8 cellular contexts compared by ENCODE assay signal in genomic region chr13:42215578-42216421, GRCh38. TPM values are rescaled to one million over a fixed set of nuclear protein-coding genes. Genes with fewer than 3 reads are reported as not detected.
A peak's percentile ranks its signal among the peaks of the same experiment; 100 is the strongest.
DNase-seq lines count a peak whose midpoint lies in the region; ATAC-seq, FAIRE-seq and TF ChIP-seq lines count a peak whose summit lies in the region.

No MANE protein-coding gene starts in this region.

- POLR2A ChIA-PET in Caco-2 (lab: Charles Lee): no interaction called here

- BruUV-seq in Caco-2 (replicated peaks; lab: Mats Ljungman, UMichigan): no TSS peak

- H3K36me3 Mint-ChIP-seq in Caco-2 (ENCODE audit: insufficient read depth, unreplicated experiment): no peaks in the 10 kb centered on the region

- no peak overlapping the region for H3K27ac ChIP-seq in parathyroid adenoma

- DNase-seq in Caco-2 (peak; percentile 45 to 55), H54 (ENCODE audit: insufficient read length, low spot score) (no peak), RPMI8226 (peak; percentile 17), NCI-H2029 (lab: John Stamatoyannopoulos, UW) (no peak)

- peaks cover 6% of the 10 kb centered on the region for H3K4me1 Mint-ChIP-seq in Caco-2 (ENCODE audit: low read depth, unreplicated experiment)

- H3K9ac ChIP-seq in parathyroid adenoma: no peak overlapping the region

- ATAC-seq in HG03439 (IDR thresholded peaks at IDR 0.05; ENCODE audit: unreplicated experiment): no peak
- ATAC-seq in GM18873 (IDR thresholded peaks at IDR 0.05; ENCODE audit: low FRiP score, unreplicated experiment): no peak

- H3K79me2 ChIP-seq in parathyroid adenoma: no peaks in the 10 kb centered on the region

- CTCF ChIA-PET in Caco-2 (lab: Charles Lee): interaction anchor here (0.7 to 1.0 kb wide), 2 partner anchors 42 to 547 kb away, joined by 3 read pairs; no protein-coding TSS in a partner anchor

- H3K36me3 ChIP-seq in Caco-2 (ENCODE audit: control insufficient read depth, insufficient read depth, low read length) (no peaks in the 10 kb centered on the region), parathyroid adenoma (ENCODE audit: control insufficient read depth, insufficient read depth, low read length) (no peaks in the 10 kb centered on the region)

- no peak overlapping the region for H3K27ac Mint-ChIP-seq in Caco-2 (ENCODE audit: unreplicated experiment)

- peak overlapping the region; percentile 25 for H2AFZ ChIP-seq in parathyroid adenoma

- peak; percentile 66 for FAIRE-seq in H54 (lab: Jason Lieb, UNC)
- FAIRE-seq in endometrium (lab: Jason Lieb, UNC): peak; percentile 4

- TF ChIP-seq POLR2A in H54 (IDR thresholded peaks at IDR 0.05; ENCODE audit: low read depth, low read length): no peak

- no peak overlapping the region for H3K4me3 ChIP-seq in Caco-2 (ENCODE audit: low read depth, low read length)
- no peak overlapping the region for H3K4me3 ChIP-seq in parathyroid adenoma (ENCODE audit: low read depth, low read length)

- no peaks in the 10 kb centered on the region for H3K4me1 ChIP-seq in Caco-2
- no peaks in the 10 kb centered on the region for H3K4me1 ChIP-seq in parathyroid adenoma

- H3K27me3 Mint-ChIP-seq in Caco-2 (ENCODE audit: insufficient read depth, unreplicated experiment): no peaks in the 10 kb centered on the region

- TF ChIP-seq CTCF in Caco-2 (IDR thresholded peaks at IDR 0.05; ENCODE audit: insufficient read depth in 1 of 2, low read depth in 1 of 2, low read length in 1 of 2, severe bottlenecking in 1 of 2, unreplicated experiment in 1 of 2) (peak; percentile 41 to 65), parathyroid adenoma (IDR thresholded peaks at IDR 0.05) (no peak)

- no peak overlapping the region for H3K4me3 Mint-ChIP-seq in Caco-2 (ENCODE audit: unreplicated experiment)

- H3K9me3 ChIP-seq in Caco-2: no peaks in the 10 kb centered on the region
- no peaks in the 10 kb centered on the region for H3K9me3 ChIP-seq in parathyroid adenoma (ENCODE audit: control insufficient read depth, low read length)

- H3K4me2 ChIP-seq in parathyroid adenoma (ENCODE audit: low read length): no peak overlapping the region

- intact Hi-C loops in Caco-2 (cut with micrococcal nuclease; ENCODE audit: unreplicated experiment): loop anchor here (2.0 to 10.0 kb wide), 4 partner anchors 105 to 801 kb away; partner anchors contain the start of gene DGKH

- H3K27me3 ChIP-seq in Caco-2 (replicated peaks; ENCODE audit: control insufficient read depth, insufficient read depth, low read length): no peaks in the 10 kb centered on the region
- no peaks in the 10 kb centered on the region for H3K27me3 ChIP-seq in parathyroid adenoma (ENCODE audit: control insufficient read depth, insufficient read depth, low read length)

- H3K9me3 Mint-ChIP-seq in Caco-2 (ENCODE audit: unreplicated experiment): no peaks in the 10 kb centered on the region

RNA-seq across cellular contexts. Expression of gene AKAP11, which starts 56.2 kb away (rescaled TPM):
- 28.6 and 29.3 TPM in 2 replicates for total RNA-seq in Caco-2 (2022)

Comparison
In these comparisons a context has a peak if more than half of its experiments do, and no peak if none do; other contexts are left out.
1. DNase-seq: peak in Caco-2 (2 of 2) and RPMI8226 (single experiment); none in H54 (single experiment) and NCI-H2029 (single experiment).